ENCODE assay signal across 5 cellular contexts in the genomic region with DNA sequence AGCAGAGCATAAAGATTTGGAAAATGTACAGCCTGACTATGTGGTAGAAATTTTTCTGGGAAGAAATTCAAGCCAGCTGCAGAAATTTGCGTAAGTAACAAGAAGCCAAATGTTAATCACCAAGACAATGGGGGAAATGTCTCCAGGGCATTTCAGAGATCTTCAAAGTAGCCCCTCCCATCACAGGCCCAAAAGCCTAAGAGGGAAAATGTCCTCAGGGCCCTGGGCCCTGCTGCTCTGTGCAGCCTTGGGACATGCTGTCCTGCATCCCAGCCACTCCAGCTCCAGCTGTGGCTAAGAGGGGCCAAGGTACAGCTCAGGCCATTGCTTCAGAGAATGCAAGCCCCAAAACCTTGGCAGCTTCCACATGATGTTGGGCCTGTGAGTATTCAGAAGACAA. TPM values are rescaled to one million over a fixed set of nuclear protein-coding genes. Genes with fewer than 3 reads are reported as not detected.
"Had no signal": no experiment of that assay in that cellular context is flagged by ENCODE, and none has a peak within 500 bp of the region (broad histone marks: within the 10 kb centered on the region; RNA-seq: fewer than 3 reads in every experiment).

No MANE protein-coding gene starts in this region.

RNA-seq across cellular contexts. Expression of a gene that starts 19.6 kb away (rescaled TPM):
- total RNA-seq: hepatocyte, kidney epithelial cell, left lobe of liver, mucosa of gallbladder had no signal
- polyA plus RNA-seq: immature natural killer cell had no signal
